ENCODE assay signal across 10 cellular contexts in the genomic region with DNA sequence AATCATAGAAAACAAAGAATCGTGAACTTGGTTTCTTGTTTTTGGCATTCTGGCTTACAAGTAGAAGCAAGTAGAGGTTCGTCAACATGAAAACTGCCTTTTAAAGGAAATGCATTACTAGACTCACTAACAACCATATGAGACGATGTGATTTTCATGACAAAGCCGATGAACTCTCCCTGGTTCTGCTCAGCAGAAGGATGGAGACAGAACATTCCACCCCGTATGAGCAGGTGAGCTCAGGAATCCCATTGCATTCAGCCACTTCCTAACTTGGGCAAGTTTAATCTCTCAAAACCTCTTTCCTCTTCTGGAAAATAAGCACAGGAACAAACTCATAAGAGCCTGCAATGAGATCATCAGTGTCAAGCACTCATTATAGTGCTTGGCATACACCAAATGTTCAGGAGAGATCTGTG. TPM values are rescaled to one million over a fixed set of nuclear protein-coding genes. Genes with fewer than 3 reads are reported as not detected.
DNase-seq lines count a peak whose midpoint lies in the region; ATAC-seq and TF ChIP-seq lines count a peak whose summit lies in the region.
"Had no signal": no experiment of that assay in that cellular context is flagged by ENCODE, and none has a peak within 500 bp of the region (broad histone marks: within the 10 kb centered on the region; RNA-seq: fewer than 3 reads in every experiment).

No MANE protein-coding gene starts in this region.

- H3K36me3 ChIP-seq in GM23338 (ENCODE audit: insufficient read depth) (no peaks in the 10 kb centered on the region; the same call in 1 of the 2 replicates), ascending aorta (no peaks in the 10 kb centered on the region), heart right ventricle (no peaks in the 10 kb centered on the region), rectal smooth muscle tissue (ENCODE audit: control insufficient read depth, insufficient read depth, low read length) (no peaks in the 10 kb centered on the region), mucosa of descending colon (ENCODE audit: low read depth) (no peaks in the 10 kb centered on the region)

- peaks cover 36% of the 10 kb centered on the region for H3K4me1 ChIP-seq in GM23338 (ENCODE audit: insufficient read depth)
- peaks cover 15 to 46% of the 10 kb centered on the region in 2 donors for H3K4me1 ChIP-seq in ascending aorta
- peaks cover 5 to 39% (median 26%) of the 10 kb centered on the region in 9 donors for H3K4me1 ChIP-seq in heart right ventricle
- H3K4me1 ChIP-seq in rectal smooth muscle tissue (ENCODE audit: control insufficient read depth, insufficient read depth, low read length): peaks cover 25% of the 10 kb centered on the region
- no peaks in the 10 kb centered on the region for H3K4me1 ChIP-seq in mucosa of descending colon (ENCODE audit: low read depth)

- peaks cover 12% of the 10 kb centered on the region; the same call in 2 of the 3 replicates for H3K9me3 Mint-ChIP-seq in GM23338
- H3K9me3 Mint-ChIP-seq: stimulated activated effector memory CD8-positive, alpha-beta T cell treated with anti-CD3 and anti-CD28 coated beads, Interleukin-12 subunit alpha, Interleukin-12 subunit beta, amount 100 ng/mL, for 72 hours had no signal

- WGBS in heart right ventricle, 2 donors: 28 to 55% methylated on average over 5 of the region's 5 CpGs

- H3F3A ChIP-seq in GM23338 (replicated peaks; ENCODE audit: low read depth): no peaks in the 10 kb centered on the region

- peaks cover 5% of the 10 kb centered on the region for H3K27me3 Mint-ChIP-seq in GM23338 (ENCODE audit: insufficient read depth, low read depth, poor library complexity)

- H3K36me3 Mint-ChIP-seq in GM23338 (ENCODE audit: low read depth): peaks cover 8% of the 10 kb centered on the region
- H3K36me3 Mint-ChIP-seq: stimulated activated effector memory CD8-positive, alpha-beta T cell treated with anti-CD3 and anti-CD28 coated beads, Interleukin-12 subunit alpha, Interleukin-12 subunit beta, amount 100 ng/mL, for 72 hours had no signal

- DNase-seq in GM23338 (ENCODE audit: low spot score) (peak; percentile 62), ascending aorta (ENCODE audit: low spot score in 2 of 2) (no peak), heart right ventricle (no peak), mucosa of descending colon (no peak), ureter (ENCODE audit: low spot score) (no peak), ACHN (no peak), kidney glomerular epithelial cell (lab: John Stamatoyannopoulos, UW) (no peak)
- DNase-seq: NCI-H2029 treated with DMSO at 0.1 percent for 48 hours had no signal

- H4K20me1 ChIP-seq in GM23338 (replicated peaks; ENCODE audit: insufficient read depth): no peaks in the 10 kb centered on the region

- in situ Hi-C loops in ACHN (cut with HindIII; ENCODE audit: low pct_ligation_motif_present, low pct_unique_long_range_greater_than_20kb, low sequenced_read_pairs): no loop called here

- H3K4me3 ChIP-seq in GM23338 (no peak overlapping the region), ascending aorta (peak overlapping the region; percentile 32 to 34), heart right ventricle (peak overlapping the region in 4 of 10 donors; percentile 9 to 26 (median 20)), rectal smooth muscle tissue (ENCODE audit: low read length) (peak overlapping the region; percentile 1), mucosa of descending colon (no peak overlapping the region)

- TF ChIP-seq CTCF in GM23338 (conservative IDR thresholded peaks at IDR 0.05; ENCODE audit: low read depth in 2 of 2): no peak
- no peak for TF ChIP-seq CTCF in ascending aorta (IDR thresholded peaks at IDR 0.05)
- no peak for TF ChIP-seq CTCF in heart right ventricle (IDR thresholded peaks at IDR 0.05)
- no peak for TF ChIP-seq CTCF in mucosa of descending colon (IDR thresholded peaks at IDR 0.05)

- peak overlapping the region; percentile 74 for H3K27ac Mint-ChIP-seq in GM23338
- H3K27ac Mint-ChIP-seq: stimulated activated effector memory CD8-positive, alpha-beta T cell treated with anti-CD3 and anti-CD28 coated beads, Interleukin-12 subunit alpha, Interleukin-12 subunit beta, amount 100 ng/mL, for 72 hours had no signal

- H3K27me3 ChIP-seq in GM23338 (ENCODE audit: insufficient read depth) (no peaks in the 10 kb centered on the region), ascending aorta (no peaks in the 10 kb centered on the region), heart right ventricle (no peaks in the 10 kb centered on the region), rectal smooth muscle tissue (ENCODE audit: control insufficient read depth, insufficient read depth, low read length) (no peaks in the 10 kb centered on the region)

- no peak overlapping the region for H3K9ac ChIP-seq in rectal smooth muscle tissue (ENCODE audit: low read length)

- no peak overlapping the region for H2AFZ ChIP-seq in GM23338

- intact Hi-C loops in ascending aorta (cut with DNase I): loop anchor here (2.0 kb wide), 1 partner anchor 43 kb away; no protein-coding TSS in a partner anchor
- intact Hi-C loops in heart right ventricle (cut with DNase I): loop anchor here in 1 of 10 donors (5.0 kb wide), 1 partner anchor 45 kb away; no protein-coding TSS in a partner anchor
- intact Hi-C loops in mucosa of descending colon (cut with DNase I, micrococcal nuclease): no loop called here

- no peaks in the 10 kb centered on the region for H3K9me2 ChIP-seq in GM23338 (ENCODE audit: insufficient read depth)

- H3K4me1 Mint-ChIP-seq in GM23338: peaks cover 47% of the 10 kb centered on the region

- 0 out of 2 replicates have a peak overlapping the region, but pooled peaks have one; percentile 19 for H3K4me2 ChIP-seq in GM23338

- ATAC-seq in GM23338: peak; percentile 57
- ATAC-seq in heart right ventricle: peak in 5 of 8 donors; percentile 34 to 65 (median 62)
- no peak for ATAC-seq in mucosa of descending colon
- ATAC-seq: stimulated activated effector memory CD8-positive, alpha-beta T cell treated with anti-CD3 and anti-CD28 coated beads, Interleukin-12 subunit alpha, Interleukin-12 subunit beta, amount 100 ng/mL, for 72 hours had no signal

- no peaks in the 10 kb centered on the region for H3K79me2 ChIP-seq in GM23338 (replicated peaks; ENCODE audit: insufficient read depth)

- H3K27ac ChIP-seq in GM23338 (ENCODE audit: low read depth) (peak overlapping the region; percentile 87), ascending aorta (peak overlapping the region; percentile 84 to 86), heart right ventricle (peak overlapping the region; percentile 2 to 77 (median 64)), rectal smooth muscle tissue (ENCODE audit: low read depth, low read length) (peak overlapping the region; percentile 75)

- no peaks in the 10 kb centered on the region for H3K9me3 ChIP-seq in ascending aorta
- no peaks in the 10 kb centered on the region for H3K9me3 ChIP-seq in heart right ventricle
- no peaks in the 10 kb centered on the region for H3K9me3 ChIP-seq in mucosa of descending colon

- H3K4me3 Mint-ChIP-seq in GM23338: peak overlapping the region; percentile 12; the same call in 1 of the 3 replicates
- H3K4me3 Mint-ChIP-seq: stimulated activated effector memory CD8-positive, alpha-beta T cell treated with anti-CD3 and anti-CD28 coated beads, Interleukin-12 subunit alpha, Interleukin-12 subunit beta, amount 100 ng/mL, for 72 hours had no signal

RNA-seq across cellular contexts. Expression of a gene that starts 57.4 kb away (rescaled TPM):
- total RNA-seq in GM23338 (2014; rRNA removed; shearing (Covaris generic)): 7.8 and 8.8 TPM in 2 replicates
- polyA plus RNA-seq in GM23338 (2016; fragmentation: Nextera tagmentation; extraction: Ambion mirVana) (23.9 and 34.9 TPM in 2 replicates), heart right ventricle (100 to 1,000 TPM in 1 of 2 donors, 10 to 100 TPM in 1; 38.6 to 115 TPM)
- total RNA-seq in ascending aorta (94.7 TPM), heart right ventricle (100 to 1,000 TPM; 287 to 655 (median 537) TPM), mucosa of descending colon (1,000 to 10,000 TPM in 1 of 3 donors, 10 to 100 TPM in 2; 67.6 to 1,278 (median 86.0) TPM), ureter (209 TPM)

Comparison
In these comparisons a context has a peak if more than half of its experiments do, and no peak if none do; other contexts are left out.
1. H3K4me3 ChIP-seq: peak in ascending aorta (2 of 2) and rectal smooth muscle tissue (single experiment); none in GM23338 (single experiment) and mucosa of descending colon (single experiment).
2. Peak in every context shown above with its lines, with median percentiles within 50 percentile points of each other: H3K27ac ChIP-seq.